In genomic region chr19:48638831-48639381, GRCh38 we compare ENCODE assay signal across 8 cellular contexts. TPM values are rescaled to one million over a fixed set of nuclear protein-coding genes. Genes with fewer than 3 reads are reported as not detected.
DNase-seq lines count a peak whose midpoint lies in the region; ATAC-seq, FAIRE-seq and TF ChIP-seq lines count a peak whose summit lies in the region.

No MANE protein-coding gene starts in this region.

- TF ChIP-seq CTCF in heart right ventricle (IDR thresholded peaks at IDR 0.05) = no peak
- TF ChIP-seq CTCF in astrocyte (IDR thresholded peaks at IDR 0.05; ENCODE audit: insufficient read depth, low read depth, low read length) = no peak
- no peak for TF ChIP-seq CTCF in mucosa of descending colon (IDR thresholded peaks at IDR 0.05)
- TF ChIP-seq CTCF in vagina (IDR thresholded peaks at IDR 0.05) = no peak

- WGBS in heart right ventricle, 2 donors = 76 to 79% methylated on average over 16 of the region's 16 CpGs

- no peak overlapping the region for H3K9ac ChIP-seq in astrocyte (ENCODE audit: low read length)

- peaks cover 2% of the 10 kb centered on the region for H3K36me3 Mint-ChIP-seq in astrocyte (ENCODE audit: low read depth, unreplicated experiment)

- H3K9me3 Mint-ChIP-seq in astrocyte (ENCODE audit: unreplicated experiment) = no peaks in the 10 kb centered on the region

- H3K4me1 Mint-ChIP-seq in astrocyte (ENCODE audit: low read depth, unreplicated experiment) = peaks cover 3% of the 10 kb centered on the region

- H4K20me1 ChIP-seq in astrocyte (ENCODE audit: insufficient read depth, low read length) = no peaks in the 10 kb centered on the region

- no peaks in the 10 kb centered on the region for H3K79me2 ChIP-seq in astrocyte (ENCODE audit: insufficient read depth, low read length)

- no peaks in the 10 kb centered on the region for H3K27me3 ChIP-seq in heart right ventricle
- H3K27me3 ChIP-seq in astrocyte (ENCODE audit: insufficient read depth, low read length) = peaks cover 3% of the 10 kb centered on the region
- H3K27me3 ChIP-seq in vagina = no peaks in the 10 kb centered on the region

- intact Hi-C loops in heart right ventricle (cut with DNase I) (loop anchor here in 3 of 10 donors (5.0 to 10.0 kb wide), 2 partner anchors 326 to 518 kb away; partner anchors contain the start of genes FTL (in 2 of the 3), HRC (in 1 of the 3) and TRPM4 (in 1 of the 3)), Right ventricle myocardium superior (cut with DNase I) (no loop called here), mucosa of descending colon (cut with DNase I, micrococcal nuclease) (no loop called here), vagina (cut with DNase I) (loop anchor here (10.0 kb wide), 1 partner anchor 326 kb away; the partner anchor contains the start of gene FTL)

- ATAC-seq in heart right ventricle (no peak), Right ventricle myocardium superior (ENCODE audit: poor library complexity) (no peak), mucosa of descending colon (no peak), HG02840 (IDR thresholded peaks at IDR 0.05; ENCODE audit: low FRiP score, unreplicated experiment) (no peak), GM21528 (IDR thresholded peaks at IDR 0.05; ENCODE audit: low FRiP score, unreplicated experiment) (no peak)

- DNase-seq in heart right ventricle = peak in 1 of 2 donors; percentile 29
- no peak for DNase-seq in Right ventricle myocardium superior
- no peak for DNase-seq in astrocyte (ENCODE audit: low read depth)
- peak; percentile 53 to 72 (median 63) for DNase-seq in mucosa of descending colon
- DNase-seq in vagina (ENCODE audit: extremely low spot score in 2 of 2) = peak in 1 of 2 donors; percentile 92
- DNase-seq in NCI-H128 (lab: John Stamatoyannopoulos, UW; ENCODE audit: unreplicated experiment) = no peak

- H2AFZ ChIP-seq in astrocyte (ENCODE audit: low read depth, low read length) = no peak overlapping the region

- H3K4me2 ChIP-seq in astrocyte (ENCODE audit: low read length) = no peak overlapping the region

- H3K36me3 ChIP-seq in heart right ventricle = no peaks in the 10 kb centered on the region
- H3K36me3 ChIP-seq in astrocyte (ENCODE audit: insufficient read depth, low read length) = no peaks in the 10 kb centered on the region
- peaks cover 4% of the 10 kb centered on the region for H3K36me3 ChIP-seq in mucosa of descending colon (ENCODE audit: low read depth)
- no peaks in the 10 kb centered on the region for H3K36me3 ChIP-seq in vagina

- FAIRE-seq in astrocyte (lab: Jason Lieb, UNC) = no peak

- H3K4me3 Mint-ChIP-seq in astrocyte (ENCODE audit: unreplicated experiment) = peak overlapping the region; percentile 83

- H3K9me3 ChIP-seq in heart right ventricle = no peaks in the 10 kb centered on the region
- H3K9me3 ChIP-seq in astrocyte (ENCODE audit: insufficient read depth, low read depth, low read length) = no peaks in the 10 kb centered on the region
- no peaks in the 10 kb centered on the region for H3K9me3 ChIP-seq in mucosa of descending colon
- H3K9me3 ChIP-seq in vagina = no peaks in the 10 kb centered on the region

- H3K27ac ChIP-seq in heart right ventricle = peak overlapping the region in 9 of 10 donors; percentile 90 to 98 (median 96)
- H3K27ac ChIP-seq in astrocyte (ENCODE audit: low read depth, low read length) = no peak overlapping the region
- H3K27ac ChIP-seq in vagina = peak overlapping the region; percentile 99

- H3K27me3 Mint-ChIP-seq in astrocyte (ENCODE audit: low read depth, unreplicated experiment) = peaks cover 7% of the 10 kb centered on the region

- no peak overlapping the region for H3K27ac Mint-ChIP-seq in astrocyte (ENCODE audit: unreplicated experiment)

- no peak for TF ChIP-seq POLR2A in vagina (IDR thresholded peaks at IDR 0.05)

- H3K4me3 ChIP-seq in heart right ventricle = peak overlapping the region in 7 of 10 donors; percentile 21 to 92 (median 81)
- H3K4me3 ChIP-seq in astrocyte (ENCODE audit: insufficient read depth, low read depth, low read length) = no peak overlapping the region
- no peak overlapping the region for H3K4me3 ChIP-seq in mucosa of descending colon
- H3K4me3 ChIP-seq in vagina = peak overlapping the region in 1 of 2 donors; percentile 54

- H3K4me1 ChIP-seq in heart right ventricle (peaks cover 11 to 41% (median 25%) of the 10 kb centered on the region in 9 donors), astrocyte (ENCODE audit: insufficient read depth, low read length) (peaks cover 32% of the 10 kb centered on the region), mucosa of descending colon (ENCODE audit: low read depth) (peaks cover 22% of the 10 kb centered on the region), vagina (peaks cover 39% of the 10 kb centered on the region)

RNA-seq across cellular contexts. Expression of gene DBP, which starts 1.7 kb away (rescaled TPM):
- 10 to 100 TPM in 8 of 10 donors, 1 to 10 TPM in 2; 2.4 to 30.0 (median 12.8) TPM for total RNA-seq in heart right ventricle
- polyA plus RNA-seq in heart right ventricle = 10 to 100 TPM in 1 of 2 donors, 1 to 10 TPM in 1; 5.8 to 11.6 TPM
- 14.5 TPM for total RNA-seq in Right ventricle myocardium superior
- total RNA-seq in astrocyte = 1.2 and 1.5 TPM in 2 replicates
- total RNA-seq in mucosa of descending colon = 10 to 100 TPM in 2 of 3 donors, 1 to 10 TPM in 1; 8.2 to 18.4 (median 11.1) TPM
- 4.9 TPM for total RNA-seq in vagina

RNA-seq across cellular contexts. Expression of gene CA11, which starts 7.1 kb away (rescaled TPM):
- 1 to 10 TPM; 1.8 to 9.6 (median 3.8) TPM for total RNA-seq in heart right ventricle
- 10 to 100 TPM in 1 of 2 donors, 1 to 10 TPM in 1; 3.2 to 24.5 TPM for polyA plus RNA-seq in heart right ventricle
- 7.5 TPM for total RNA-seq in Right ventricle myocardium superior
- total RNA-seq in astrocyte = 9.5 and 9.8 TPM in 2 replicates
- total RNA-seq in mucosa of descending colon = 10 to 100 TPM in 1 of 3 donors, 1 to 10 TPM in 2; 1.8 to 19.9 (median 3.7) TPM
- total RNA-seq in vagina = 7.9 TPM

RNA-seq across cellular contexts. Expression of gene SPHK2, which starts 19.6 kb away (rescaled TPM):
- total RNA-seq in heart right ventricle = 10 to 100 TPM in 2 of 10 donors, 1 to 10 TPM in 8; 5.7 to 13.0 (median 7.7) TPM
- polyA plus RNA-seq in heart right ventricle = 10 to 100 TPM in 1 of 2 donors, 1 to 10 TPM in 1; 8.7 to 15.9 TPM
- total RNA-seq in Right ventricle myocardium superior = 7.6 TPM
- 25.4 and 29.4 TPM in 2 replicates for total RNA-seq in astrocyte
- total RNA-seq in mucosa of descending colon = 10 to 100 TPM; 37.9 to 54.8 (median 50.2) TPM
- total RNA-seq in vagina = 19.9 TPM

RNA-seq across cellular contexts. Expression of gene RPL18, which starts 19.9 kb away (rescaled TPM):
- 100 to 1,000 TPM; 493 to 753 (median 543) TPM for total RNA-seq in heart right ventricle
- 1,000 to 10,000 TPM; 1,418 to 2,257 TPM for polyA plus RNA-seq in heart right ventricle
- total RNA-seq in Right ventricle myocardium superior = 526 TPM
- 1,046 and 1,102 TPM in 2 replicates for total RNA-seq in astrocyte
- 1,000 to 10,000 TPM in 2 of 3 donors, 100 to 1,000 TPM in 1; 999 to 1,336 (median 1,270) TPM for total RNA-seq in mucosa of descending colon
- 2,346 TPM for total RNA-seq in vagina

RNA-seq across cellular contexts. Expression of gene FAM83E, which starts 24.0 kb away (rescaled TPM):
- total RNA-seq in heart right ventricle (not detected), Right ventricle myocardium superior (not detected), astrocyte (1.3 and 1.7 TPM in 2 replicates), mucosa of descending colon (100 to 1,000 TPM in 2 of 3 donors, 10 to 100 TPM in 1; 97.8 to 180 (median 175) TPM), vagina (3.2 TPM)
- under 1 TPM in 1 of 2 donors, not detected in 1; 0.01 TPM for polyA plus RNA-seq in heart right ventricle

Comparison
In these comparisons a context has a peak if more than half of its experiments do, and no peak if none do; other contexts are left out.
1. DNase-seq: peak in mucosa of descending colon (3 of 3); none in Right ventricle myocardium superior (single experiment), astrocyte (single experiment) and NCI-H128 (single experiment).
2. H3K4me3 ChIP-seq: peak in heart right ventricle (7 of 10); none in astrocyte (single experiment) and mucosa of descending colon (single experiment).